ENCODE assay signal across 14 cellular contexts in genomic region chrX:130552444-130553073, GRCh38.
DNase-seq lines count a peak whose midpoint lies in the region; ATAC-seq, FAIRE-seq and TF ChIP-seq lines count a peak whose summit lies in the region.
"Had no signal": no experiment of that assay in that cellular context is flagged by ENCODE, and none has a peak within 500 bp of the region (broad histone marks: within the 10 kb centered on the region; RNA-seq: fewer than 3 reads in every experiment).

No MANE protein-coding gene starts in this region.

- intact Hi-C loops in K562 (cut with micrococcal nuclease): no loop called here
- intact Hi-C loops in cardiac septum (cut with DNase I): no loop called here

- H3K36me3 ChIP-seq in K562 (ENCODE audit: control insufficient read depth, insufficient read depth, low read length): no peaks in the 10 kb centered on the region

- no peaks in the 10 kb centered on the region for H4K20me1 ChIP-seq in K562 (replicated peaks; ENCODE audit: control insufficient read depth, insufficient read depth, low read length)

- H2AFZ ChIP-seq in K562 (ENCODE audit: low read depth, low read length): peak overlapping the region; percentile 63

- peaks cover 0 to 5% of the 10 kb centered on the region in 2 experiments; a peak in 4 of 5 replicates for H3K27me3 ChIP-seq in K562 (ENCODE audit: control insufficient read depth in 2 of 2, insufficient read depth in 2 of 2, low read length in 2 of 2)

- peak; percentile 75 for ATAC-seq in GM18519 (IDR thresholded peaks at IDR 0.05; ENCODE audit: low FRiP score, unreplicated experiment)
- ATAC-seq in GM21447 (IDR thresholded peaks at IDR 0.05; ENCODE audit: unreplicated experiment): peak; percentile 86
- peak; percentile 65 for ATAC-seq in HG03045 (IDR thresholded peaks at IDR 0.05; ENCODE audit: unreplicated experiment)
- no peak for ATAC-seq in K562
- ATAC-seq: stimulated activated naive CD8-positive, alpha-beta T cell treated with anti-CD3 and anti-CD28 coated beads, Interleukin-15, Interleukin-2, amounts not matched to agents 100 U/mL and 50 U/mL, for 24 hours had no signal

- no peak overlapping the region for H3K9ac ChIP-seq in K562 (ENCODE audit: insufficient read depth in 1 of 2, low read depth in 2 of 2, low read length in 2 of 2)

- H3K4me3 ChIP-seq in K562: no peak overlapping the region

- no peak for TF ChIP-seq RAD21 in K562 (CRISPR knock-in tag; conservative IDR thresholded peaks at IDR 0.05 in 1 of 2, IDR thresholded peaks at IDR 0.05 in 1 of 2)

- H3K9me1 ChIP-seq in K562 (ENCODE audit: control insufficient read depth, insufficient read depth, low read length): no peaks in the 10 kb centered on the region

- H3K27ac ChIP-seq in K562 (ENCODE audit: extremely low read depth, low read depth, low read length): no peak overlapping the region
- H3K27ac ChIP-seq: VCaP had no signal

- TF ChIP-seq EP300 in K562 (IDR thresholded peaks at IDR 0.05; ENCODE audit: low read length): no peak

- no peak for TF ChIP-seq POLR2A in K562 (conservative IDR thresholded peaks at IDR 0.05)

- 10% methylated on average over 5 of the region's 6 CpGs for WGBS in K562 (ENCODE audit: insufficient coverage, low coverage, missing lambda C conversion rate)

- H3K9me3 ChIP-seq in K562 (replicated peaks; ENCODE audit: control insufficient read depth, insufficient read depth, low read depth, low read length): no peaks in the 10 kb centered on the region

- no peaks in the 10 kb centered on the region for H3K79me2 ChIP-seq in K562 (ENCODE audit: control insufficient read depth, insufficient read depth, low read length)

- TF ChIP-seq CTCF in K562 (IDR thresholded peaks at IDR 0.05 in 2 of 3, conservative IDR thresholded peaks at IDR 0.05 in 1 of 3; ENCODE audit: insufficient read depth in 2 of 3, low read depth in 1 of 3, low read length in 3 of 3): no peak

- POLR2A ChIA-PET in K562 (lab: Yijun Ruan, JAX): interaction anchor here (0.7 kb wide), 1 partner anchor 12 kb away, joined by 3 read pairs; no protein-coding TSS in a partner anchor

- no TSS peak for BruUV-seq in K562 (replicated peaks; lab: Mats Ljungman, UMichigan)

- DNase-seq in K562 (ENCODE audit: extremely low read depth in 1 of 4, low spot score in 3 of 4) (no peak), cardiac septum (ENCODE audit: low spot score) (no peak), C1 segment of cervical spinal cord (lab: John Stamatoyannopoulos, UW) (no peak), T-helper 9 cell (no peak), NCI-H345 (lab: John Stamatoyannopoulos, UW) (no peak)
- DNase-seq: MV-4-11; NCI-H526 treated with DMSO at 0.1 percent for 48 hours; retina; SIG-M5; stimulated activated naive CD8-positive, alpha-beta T cell treated with anti-CD3 and anti-CD28 coated beads, Interleukin-15, Interleukin-2, amounts not matched to agents 100 U/mL and 50 U/mL, for 24 hours had no signal

- no peaks in the 10 kb centered on the region for H3K4me1 ChIP-seq in K562 (replicated peaks in 1 of 2; ENCODE audit: control insufficient read depth in 2 of 2, insufficient read depth in 2 of 2, low read length in 2 of 2)

- CTCF ChIA-PET in K562 (lab: Yijun Ruan, JAX; ENCODE audit: low intra/inter-chr PET ratio): no interaction called here

- no peak for FAIRE-seq in K562 (lab: Jason Lieb, UNC)

- H3K4me2 ChIP-seq in K562 (ENCODE audit: insufficient read depth, low read length): peak overlapping the region; percentile 32; the same call in 1 of the 2 replicates

- in situ Hi-C loops in K562 (cut with MboI): no loop called here

TF ChIP-seq in K562, 482 proteins besides CTCF, POLR2A, EP300 and RAD21 (continues in another document):
- TF ChIP-seq AFF4 (CRISPR knock-in tag; IDR thresholded peaks at IDR 0.05) (no peak), SOX6 (IDR thresholded peaks at IDR 0.05) (no peak), TCFL5 (CRISPR knock-in tag; conservative IDR thresholded peaks at IDR 0.05) (no peak), NONO (IDR thresholded peaks at IDR 0.05; ENCODE audit: low read depth in 2 of 2, low read length in 1 of 2) (no peak), ZNF696 (CRISPR knock-in tag; conservative IDR thresholded peaks at IDR 0.05) (no peak), ZNF395 (CRISPR knock-in tag; IDR thresholded peaks at IDR 0.05) (no peak), THRB (CRISPR knock-in tag; conservative IDR thresholded peaks at IDR 0.05) (no peak), ZZZ3 (IDR thresholded peaks at IDR 0.05) (no peak), MNT (conservative IDR thresholded peaks at IDR 0.05) (no peak), ZNF133 (CRISPR knock-in tag; IDR thresholded peaks at IDR 0.05) (no peak), SP2 (IDR thresholded peaks at IDR 0.05; ENCODE audit: extremely low read depth, low read depth, low read length, poor library complexity, severe bottlenecking) (no peak), TRIM28 (IDR thresholded peaks at IDR 0.05) (no peak), RCOR1 (IDR thresholded peaks at IDR 0.05; ENCODE audit: borderline replicate concordance in 1 of 2, low read depth in 2 of 2, low read length in 2 of 2) (no peak)
